1 cellular context compared by ENCODE assay signal in genomic region chr17:31085563-31085962, GRCh38.
TF ChIP-seq lines count a peak whose summit lies in the region.

No MANE protein-coding gene starts in this region.

TF ChIP-seq in IMR-90, 13 proteins besides CTCF, POLR2A, EP300 and RAD21:
- 0 out of 2 replicates have a peak, but pooled peaks have one; percentile 49 for TF ChIP-seq MXI1 (IDR thresholded peaks at IDR 0.05; ENCODE audit: borderline replicate concordance, low read depth, low read length)
- peak; percentile 46; the same call in 1 of the 2 replicates for TF ChIP-seq CEBPB (IDR thresholded peaks at IDR 0.05; ENCODE audit: low read depth, low read length)
- TF ChIP-seq USF2 (IDR thresholded peaks at IDR 0.05; ENCODE audit: low read depth, low read length) = no peak
- peak; percentile 41; the same call in 1 of the 2 replicates for TF ChIP-seq FOS (IDR thresholded peaks at IDR 0.05; ENCODE audit: low read depth, low read length)
- TF ChIP-seq ELK1 (IDR thresholded peaks at IDR 0.05; ENCODE audit: borderline replicate concordance, low read depth, low read length) = no peak
